In the genomic region with DNA sequence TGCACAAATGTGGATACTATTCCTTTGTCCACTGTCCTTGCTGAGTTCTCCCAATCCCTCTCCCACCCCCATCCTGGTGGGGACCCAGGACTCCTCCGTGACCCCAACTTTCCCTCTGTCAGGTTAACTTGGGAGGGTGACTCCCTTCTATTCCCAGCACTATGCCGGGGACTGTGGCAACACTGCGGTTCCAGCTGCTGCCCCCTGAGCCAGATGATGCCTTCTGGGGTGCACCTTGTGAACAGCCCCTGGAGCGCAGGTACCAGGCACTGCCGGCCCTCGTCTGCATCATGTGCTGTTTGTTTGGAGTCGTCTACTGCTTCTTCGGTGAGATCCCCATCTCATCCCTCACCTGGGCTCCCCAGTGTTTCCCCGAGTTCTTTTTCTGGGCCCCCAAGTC, we compare ENCODE assay signal across 11 cellular contexts. TPM values are rescaled to one million over a fixed set of nuclear protein-coding genes. Genes with fewer than 3 reads are reported as not detected.
DNase-seq lines count a peak whose midpoint lies in the region; ATAC-seq and TF ChIP-seq lines count a peak whose summit lies in the region.
"Had no signal": no experiment of that assay in that cellular context is flagged by ENCODE, and none has a peak within 500 bp of the region (broad histone marks: within the 10 kb centered on the region; RNA-seq: fewer than 3 reads in every experiment).

No MANE protein-coding gene starts in this region.

- no peaks in the 10 kb centered on the region for H3K9me3 Mint-ChIP-seq in activated CD4-positive, alpha-beta T cell treated with anti-CD3 and anti-CD28 coated beads, Interleukin-2, amount 10 ng/mL, durations not matched to agents 24 days and 14 days
- no peaks in the 10 kb centered on the region for H3K9me3 Mint-ChIP-seq in activated CD4-positive, alpha-beta memory T cell treated with anti-CD3 and anti-CD28 coated beads for 36 hours

- H3K27ac Mint-ChIP-seq in activated CD4-positive, alpha-beta T cell treated with anti-CD3 and anti-CD28 coated beads, Interleukin-2, amount 10 ng/mL, durations not matched to agents 24 days and 14 days: peak overlapping the region; percentile 58
- H3K27ac Mint-ChIP-seq in activated CD4-positive, alpha-beta memory T cell treated with anti-CD3 and anti-CD28 coated beads for 36 hours: no peak overlapping the region

- H3K4me1 ChIP-seq in iPS-18a (ENCODE audit: control insufficient read depth, low read depth, low read length) (peaks cover 11% of the 10 kb centered on the region), stomach (peaks cover 26 to 36% (median 33%) of the 10 kb centered on the region in 4 donors)

- no peak for TF ChIP-seq CTCF in stomach (IDR thresholded peaks at IDR 0.05)

- H3K4me3 ChIP-seq in iPS-18a (ENCODE audit: low read length) (peak overlapping the region; percentile 64), stomach (peak overlapping the region; percentile 74 to 88 (median 82))

- intact Hi-C loops in activated CD4-positive, alpha-beta T cell treated with anti-CD3 and anti-CD28 coated beads, Interleukin-2, amount 10 ng/mL, durations not matched to agents 24 days and 14 days (cut with micrococcal nuclease): loop anchor here (5.0 kb wide), 2 partner anchors 267 to 1272 kb away; partner anchors contain the start of genes AAMP, DNAJB2 and PNKD
- intact Hi-C loops in activated CD4-positive, alpha-beta memory T cell treated with anti-CD3 and anti-CD28 coated beads for 36 hours (cut with micrococcal nuclease): loop anchor here (10.0 kb wide), 1 partner anchor 370 kb away; the partner anchor contains the start of genes CNPPD1, RETREG2 and SLC23A3
- intact Hi-C loops in stomach (cut with DNase I; ENCODE audit: low total_unique reads): loop anchor here (5.0 kb wide), 1 partner anchor 98 kb away; no protein-coding TSS in a partner anchor

- peaks cover 17% of the 10 kb centered on the region for H3K4me1 Mint-ChIP-seq in activated CD4-positive, alpha-beta T cell treated with anti-CD3 and anti-CD28 coated beads, Interleukin-2, amount 10 ng/mL, durations not matched to agents 24 days and 14 days
- H3K4me1 Mint-ChIP-seq in activated CD4-positive, alpha-beta memory T cell treated with anti-CD3 and anti-CD28 coated beads for 36 hours (ENCODE audit: low read depth): peaks cover 22% of the 10 kb centered on the region

- no peak overlapping the region for H3K27ac ChIP-seq in iPS-18a (ENCODE audit: low read length)
- H3K27ac ChIP-seq in stomach: peak overlapping the region in 3 of 5 donors; percentile 94 to 97 (median 96)

- no peak for TF ChIP-seq EP300 in stomach (IDR thresholded peaks at IDR 0.05)

- no peak for TF ChIP-seq POLR2A in stomach (IDR thresholded peaks at IDR 0.05)

- H3K36me3 ChIP-seq in iPS-18a (ENCODE audit: control insufficient read depth, low read depth, low read length): peaks cover 11% of the 10 kb centered on the region
- H3K36me3 ChIP-seq in stomach: peaks cover 12 to 28% (median 19%) of the 10 kb centered on the region in 4 donors

- peak overlapping the region; percentile 59 for H3K9ac ChIP-seq in iPS-18a (ENCODE audit: low read length)

- no peak for DNase-seq in activated CD4-positive, alpha-beta T cell treated with anti-CD3 and anti-CD28 coated beads, Interleukin-2, amount 10 ng/mL, durations not matched to agents 24 days and 14 days
- DNase-seq in activated CD4-positive, alpha-beta T cell treated with anti-CD3 and anti-CD28 coated beads, Interleukin-2, amount 50 U/mL, for 4 hours: no peak
- no peak for DNase-seq in activated CD4-positive, alpha-beta memory T cell treated with anti-CD3 and anti-CD28 coated beads for 36 hours
- DNase-seq in stomach (no peak), NCI-H2107 treated with DMSO at 0.1 percent for 48 hours (lab: John Stamatoyannopoulos, UW; ENCODE audit: unreplicated experiment) (no peak), EL (no peak)
- DNase-seq: COR-L47, MV-4-11 had no signal

- peak overlapping the region; percentile 89 for H3K4me3 Mint-ChIP-seq in activated CD4-positive, alpha-beta T cell treated with anti-CD3 and anti-CD28 coated beads, Interleukin-2, amount 10 ng/mL, durations not matched to agents 24 days and 14 days
- H3K4me3 Mint-ChIP-seq in activated CD4-positive, alpha-beta memory T cell treated with anti-CD3 and anti-CD28 coated beads for 36 hours: peak overlapping the region; percentile 78

- CTCF ChIA-PET in activated CD4-positive, alpha-beta memory T cell treated with anti-CD3 and anti-CD28 coated beads for 36 hours (lab: Charles Lee): interaction anchor here (0.9 to 6.6 kb wide), 4 partner anchors 15 to 98 kb away, joined by 3 to 73 read pairs (median 17); partner anchors contain the start of gene STK11IP

- H3K9me3 ChIP-seq in iPS-18a (ENCODE audit: control insufficient read depth, low read depth, low read length) (no peaks in the 10 kb centered on the region), stomach (no peaks in the 10 kb centered on the region)

- peaks cover 18% of the 10 kb centered on the region for H3K27me3 Mint-ChIP-seq in activated CD4-positive, alpha-beta T cell treated with anti-CD3 and anti-CD28 coated beads, Interleukin-2, amount 10 ng/mL, durations not matched to agents 24 days and 14 days
- peaks cover 7% of the 10 kb centered on the region for H3K27me3 Mint-ChIP-seq in activated CD4-positive, alpha-beta memory T cell treated with anti-CD3 and anti-CD28 coated beads for 36 hours

- peaks cover 4% of the 10 kb centered on the region for H3K36me3 Mint-ChIP-seq in activated CD4-positive, alpha-beta T cell treated with anti-CD3 and anti-CD28 coated beads, Interleukin-2, amount 10 ng/mL, durations not matched to agents 24 days and 14 days (ENCODE audit: low read depth)
- peaks cover 12% of the 10 kb centered on the region for H3K36me3 Mint-ChIP-seq in activated CD4-positive, alpha-beta memory T cell treated with anti-CD3 and anti-CD28 coated beads for 36 hours

- no peak for ATAC-seq in HG03432 (IDR thresholded peaks at IDR 0.05; ENCODE audit: unreplicated experiment)

- H3K27me3 ChIP-seq in iPS-18a (ENCODE audit: control insufficient read depth, insufficient read depth, low read length) (peaks cover 31% of the 10 kb centered on the region), stomach (peaks cover 0 to 26% (median 0%) of the 10 kb centered on the region in 3 donors)

- POLR2A ChIA-PET in activated CD4-positive, alpha-beta memory T cell treated with anti-CD3 and anti-CD28 coated beads for 36 hours (lab: Charles Lee): interaction anchor here (1.3 kb wide), 1 partner anchor 15 kb away, joined by 4 read pairs; no protein-coding TSS in a partner anchor

- 43 to 51% (median 48%) methylated on average over 9 of the region's 9 CpGs for WGBS in stomach, 5 donors

RNA-seq across cellular contexts. Expression of gene TMEM198, which starts 0.7 kb away (rescaled TPM):
- total RNA-seq in activated CD4-positive, alpha-beta T cell treated with anti-CD3 and anti-CD28 coated beads, Interleukin-2, amount 10 ng/mL, durations not matched to agents 24 days and 14 days: 3.1 and 3.4 TPM in 2 replicates
- 1 to 10 TPM; 2.6 to 4.4 TPM for total RNA-seq in activated CD4-positive, alpha-beta memory T cell treated with anti-CD3 and anti-CD28 coated beads for 36 hours
- 1 to 10 TPM in 2 of 5 donors, under 1 TPM in 1, not detected in 2; 0.92 to 7.5 (median 2.7) TPM for total RNA-seq in stomach
- 1 to 10 TPM; 1.4 to 4.7 (median 2.1) TPM for polyA plus RNA-seq in stomach

RNA-seq across cellular contexts. Expression of gene CHPF, which starts 1.0 kb away (rescaled TPM):
- total RNA-seq in activated CD4-positive, alpha-beta T cell treated with anti-CD3 and anti-CD28 coated beads, Interleukin-2, amount 10 ng/mL, durations not matched to agents 24 days and 14 days: 37.8 and 38.3 TPM in 2 replicates
- total RNA-seq in activated CD4-positive, alpha-beta memory T cell treated with anti-CD3 and anti-CD28 coated beads for 36 hours: 10 to 100 TPM; 19.9 to 21.0 TPM
- 100 to 1,000 TPM in 1 of 5 donors, 10 to 100 TPM in 4; 28.0 to 119 (median 83.4) TPM for total RNA-seq in stomach
- 10 to 100 TPM; 10.8 to 32.9 (median 27.2) TPM for polyA plus RNA-seq in stomach

RNA-seq across cellular contexts. Expression of gene OBSL1, which starts 26.8 kb away (rescaled TPM):
- 0.26 and 0.47 TPM in 2 replicates for total RNA-seq in activated CD4-positive, alpha-beta T cell treated with anti-CD3 and anti-CD28 coated beads, Interleukin-2, amount 10 ng/mL, durations not matched to agents 24 days and 14 days
- total RNA-seq in activated CD4-positive, alpha-beta memory T cell treated with anti-CD3 and anti-CD28 coated beads for 36 hours: under 1 TPM; 0.83 to 0.94 TPM
- 10 to 100 TPM; 19.8 to 55.4 (median 47.1) TPM for total RNA-seq in stomach
- polyA plus RNA-seq in stomach: 10 to 100 TPM; 30.3 to 62.1 (median 31.9) TPM

RNA-seq across cellular contexts. Expression of gene INHA, which starts 27.5 kb away (rescaled TPM):
- not detected in 2 replicates for total RNA-seq in activated CD4-positive, alpha-beta T cell treated with anti-CD3 and anti-CD28 coated beads, Interleukin-2, amount 10 ng/mL, durations not matched to agents 24 days and 14 days
- not detected for total RNA-seq in activated CD4-positive, alpha-beta memory T cell treated with anti-CD3 and anti-CD28 coated beads for 36 hours
- 1 to 10 TPM in 1 of 5 donors, not detected in 4; 1.8 TPM for total RNA-seq in stomach
- under 1 TPM in 1 of 3 donors, not detected in 2; 0.63 TPM for polyA plus RNA-seq in stomach
- total RNA-seq: kidney epithelial cell had no signal

RNA-seq across cellular contexts. Expression of gene ASIC4, which starts 30.3 kb away (rescaled TPM):
- total RNA-seq in activated CD4-positive, alpha-beta T cell treated with anti-CD3 and anti-CD28 coated beads, Interleukin-2, amount 10 ng/mL, durations not matched to agents 24 days and 14 days: not detected in 2 replicates
- total RNA-seq in activated CD4-positive, alpha-beta memory T cell treated with anti-CD3 and anti-CD28 coated beads for 36 hours: under 1 TPM in 1 of 2 experiments, not detected in 1; 0.07 TPM
- total RNA-seq in stomach: 10 to 100 TPM in 1 of 5 donors, 1 to 10 TPM in 1, not detected in 3; 2.0 to 11.0 TPM
- not detected for polyA plus RNA-seq in stomach
- total RNA-seq: kidney epithelial cell had no signal

Comparison
In these comparisons a context has a peak if more than half of its experiments do, and no peak if none do; other contexts are left out.
1. RNA of gene OBSL1, which starts 26.8 kb away (total RNA-seq): 19.8 to 55.4 TPM in stomach; 0.83 to 0.94 TPM in activated CD4-positive, alpha-beta memory T cell treated with anti-CD3 and anti-CD28 coated beads for 36 hours and 0.26 to 0.47 TPM in activated CD4-positive, alpha-beta T cell treated with anti-CD3 and anti-CD28 coated beads, Interleukin-2, amount 10 ng/mL, durations not matched to agents 24 days and 14 days; every median in the first group is over 10 times any median in the second.